11 cellular contexts compared by ENCODE assay signal in genomic region chr10:69769395-69769989, GRCh38. TPM values are rescaled to one million over a fixed set of nuclear protein-coding genes. Genes with fewer than 3 reads are reported as not detected.
DNase-seq lines count a peak whose midpoint lies in the region; ATAC-seq, FAIRE-seq and TF ChIP-seq lines count a peak whose summit lies in the region.
"Had no signal": no experiment of that assay in that cellular context is flagged by ENCODE, and none has a peak within 500 bp of the region (broad histone marks: within the 10 kb centered on the region; RNA-seq: fewer than 3 reads in every experiment).

No MANE protein-coding gene starts in this region.

- no peaks in the 10 kb centered on the region for H3K79me2 ChIP-seq in mammary epithelial cell (ENCODE audit: insufficient read depth, low read length)

- WGBS in A549 (ENCODE audit: missing lambda C conversion rate): 13% methylated on average over 9 of the region's 9 CpGs
- 47% methylated on average over 8 of the region's 9 CpGs for WGBS in mammary epithelial cell (ENCODE audit: low coverage, missing lambda C conversion rate)

- H3K4me2 ChIP-seq in A549 (peak overlapping the region; percentile 73), mammary epithelial cell (ENCODE audit: insufficient read depth, low read depth, low read length) (peak overlapping the region; percentile 28)

- no peak for TF ChIP-seq EP300 in A549 (IDR thresholded peaks at IDR 0.05)

- no peak for TF ChIP-seq POLR2A in A549 (IDR thresholded peaks at IDR 0.05; ENCODE audit: low read length)

- CTCF ChIA-PET in A549 (lab: Yijun Ruan, JAX) (interaction anchor here (0.8 to 11.0 kb wide), 6 partner anchors 11 to 145 kb away, joined by 3 to 103 read pairs (median 6); no protein-coding TSS in a partner anchor), mammary epithelial cell (lab: Charles Lee; ENCODE audit: low non-redundant PET) (no interaction called here)

- peaks cover 25% of the 10 kb centered on the region for H3K4me1 ChIP-seq in A549
- peaks cover 10% of the 10 kb centered on the region for H3K4me1 ChIP-seq in mammary epithelial cell (ENCODE audit: insufficient read depth, low read length)

- no peak overlapping the region for H3K9ac ChIP-seq in mammary epithelial cell (ENCODE audit: insufficient read depth, low read length)

- ATAC-seq in A549 (peak; percentile 92 to 96), GM21619 (IDR thresholded peaks at IDR 0.05; ENCODE audit: unreplicated experiment) (no peak)

- H3K36me3 ChIP-seq in mammary epithelial cell (ENCODE audit: insufficient read depth, low read length) (no peaks in the 10 kb centered on the region), kidney epithelial cell (ENCODE audit: control insufficient read depth, insufficient read depth, low read length) (no peaks in the 10 kb centered on the region)
- H3K36me3 ChIP-seq: esophagus squamous epithelium had no signal

- POLR2A ChIA-PET in A549 (lab: Yijun Ruan, JAX): interaction anchor here (1.3 kb wide), 1 partner anchor 33 kb away, joined by 3 read pairs; no protein-coding TSS in a partner anchor

- no peaks in the 10 kb centered on the region for H3K27me3 ChIP-seq in mammary epithelial cell (ENCODE audit: insufficient read depth, low read length)
- H3K27me3 ChIP-seq in kidney epithelial cell (ENCODE audit: control insufficient read depth, insufficient read depth, low read length): peaks cover 2% of the 10 kb centered on the region

- DNase-seq in A549 (ENCODE audit: low read depth in 1 of 2, low spot score in 1 of 2): peak; percentile 70 to 84
- peak; percentile 88 for DNase-seq in HTR-8/SVneo (ENCODE audit: insufficient read length, low spot score)
- DNase-seq in mammary epithelial cell: peak; percentile 59
- peak; percentile 73 for DNase-seq in kidney epithelial cell (ENCODE audit: low read depth)
- DNase-seq in CD1c-positive myeloid dendritic cell (ENCODE audit: extremely low spot score): no peak
- DNase-seq in GM13977 (ENCODE audit: low spot score): no peak
- no peak for DNase-seq in activated naive CD4-positive, alpha-beta T cell treated with Interleukin-2 at 50 U/mL for 16 hours
- DNase-seq: activated CD4-positive, alpha-beta T cell treated with anti-CD3 and anti-CD28 coated beads, Interleukin-2, amount 50 U/mL, for 4 hours; esophagus squamous epithelium; NCI-H1436 had no signal

- intact Hi-C loops in mammary epithelial cell (cut with micrococcal nuclease): no loop called here

- no TSS peak for BruUV-seq in mammary epithelial cell (replicated peaks; lab: Mats Ljungman, UMichigan)

- H3K27ac ChIP-seq in A549 (peak overlapping the region; percentile 77 to 84), mammary epithelial cell (ENCODE audit: insufficient read depth, low read depth, low read length) (no peak overlapping the region)

- in situ Hi-C loops in mammary epithelial cell (cut with MboI; ENCODE audit: low sequenced_read_pairs in 2 of 2) (no loop called here), GM13977 (cut with MboI; ENCODE audit: low pct_unique_long_range_greater_than_20kb, low sequenced_read_pairs, unreplicated experiment) (no loop called here)

- H3K9me3 ChIP-seq in A549: no peaks in the 10 kb centered on the region
- no peaks in the 10 kb centered on the region for H3K9me3 ChIP-seq in mammary epithelial cell (replicated peaks; ENCODE audit: insufficient read depth, low read length)
- H3K9me3 ChIP-seq: esophagus squamous epithelium had no signal

- no peak overlapping the region for H2AFZ ChIP-seq in mammary epithelial cell (ENCODE audit: low read depth, low read length)

- dilution Hi-C loops in mammary epithelial cell (cut with HindIII; ENCODE audit: low sequenced_read_pairs): no loop called here

- no peak for TF ChIP-seq RAD21 in A549 (conservative IDR thresholded peaks at IDR 0.05 in 1 of 2, IDR thresholded peaks at IDR 0.05 in 1 of 2)

- no peak for TF ChIP-seq CTCF in A549 (IDR thresholded peaks at IDR 0.05)
- no peak for TF ChIP-seq CTCF in mammary epithelial cell (conservative IDR thresholded peaks at IDR 0.05 in 1 of 2, IDR thresholded peaks at IDR 0.05 in 1 of 2; ENCODE audit: extremely low read depth in 1 of 2, insufficient read depth in 1 of 2, low read depth in 1 of 2, low read length in 2 of 2)
- TF ChIP-seq CTCF in kidney epithelial cell (IDR thresholded peaks at IDR 0.05; ENCODE audit: insufficient read depth, low read length, poor library complexity, severe bottlenecking): no peak
- TF ChIP-seq CTCF in GM13977 (IDR thresholded peaks at IDR 0.05; ENCODE audit: extremely low read depth, insufficient read depth, missing control alignments): no peak

- FAIRE-seq in A549 (lab: Jason Lieb, UNC) (no peak), HTR-8/SVneo (lab: Jason Lieb, UNC) (peak; percentile 95)

- no peaks in the 10 kb centered on the region for H4K20me1 ChIP-seq in mammary epithelial cell (ENCODE audit: insufficient read depth, low read length)

- no peak overlapping the region for H3K4me3 ChIP-seq in A549
- no peak overlapping the region for H3K4me3 ChIP-seq in mammary epithelial cell (replicated peaks in 1 of 3; ENCODE audit: insufficient read depth in 1 of 3, low read depth in 2 of 3, low read length in 3 of 3)
- H3K4me3 ChIP-seq in kidney epithelial cell (ENCODE audit: low read depth, low read length): no peak overlapping the region
- H3K4me3 ChIP-seq: esophagus squamous epithelium had no signal

TF ChIP-seq in A549, 52 proteins besides CTCF, POLR2A, EP300 and RAD21:
- TF ChIP-seq CEBPB (IDR thresholded peaks at IDR 0.05) (peak in 1 of 2 experiments; percentile 26; a peak in 1 of 4 replicates), MAX (IDR thresholded peaks at IDR 0.05) (0 out of 2 replicates have a peak, but pooled peaks have one; percentile 25), JUNB (IDR thresholded peaks at IDR 0.05) (peak; percentile 64; the same call in 1 of the 2 replicates), ESRRA (IDR thresholded peaks at IDR 0.05; ENCODE audit: borderline replicate concordance, low read length) (no peak), SREBF2 (IDR thresholded peaks at IDR 0.05) (no peak), FOSL2 (IDR thresholded peaks at IDR 0.05) (peak; percentile 67), FOSL2 (CRISPR knock-in tag; IDR thresholded peaks at IDR 0.05) (peak; percentile 86)
TF ChIP-seq in A549: peak in this region for 4.

RNA-seq across cellular contexts. Expression of gene COL13A1, which starts 32.2 kb away (rescaled TPM):
- polyA plus RNA-seq in A549 (2011; rRNA removed): 0.08 TPM in 1 of 2 replicates, not detected in the other
- 0.04 and 0.12 TPM in 2 replicates for polyA plus RNA-seq in A549 (2012; cell fraction: cytosol; rRNA removed)
- 0.31 and 0.42 TPM in 2 replicates for polyA plus RNA-seq in A549 (2012; cell fraction: nucleus; rRNA removed)
- polyA plus RNA-seq in A549 (2017; fragmentation: RNase III; extraction: RNeasy Plus Mini Kit Qiagen cat#74134 plus additional on column Dnase treatment): 0.17 to 0.55 TPM (median 0.27 TPM) in 3 replicates
- not detected in 2 replicates for polyA minus RNA-seq in A549 (2011; rRNA and poly(A)+ RNA removed)
- 1 to 10 TPM; 1.3 to 8.8 TPM for total RNA-seq in mammary epithelial cell
- 5.4 TPM for polyA plus RNA-seq in mammary epithelial cell
- polyA minus RNA-seq in mammary epithelial cell: 0.21 TPM
- 0.41 and 1.7 TPM in 2 replicates for total RNA-seq in kidney epithelial cell

Comparison
In these comparisons a context has a peak if more than half of its experiments do, and no peak if none do; other contexts are left out.
1. DNase-seq: peak in A549 (2 of 2), HTR-8/SVneo (single experiment), mammary epithelial cell (single experiment) and kidney epithelial cell (single experiment); none in CD1c-positive myeloid dendritic cell (single experiment), GM13977 (single experiment) and activated naive CD4-positive, alpha-beta T cell treated with Interleukin-2 at 50 U/mL for 16 hours (single experiment).